ENCODE assay signal across 8 cellular contexts in genomic region chr2:113757059-113757657, GRCh38. TPM values are rescaled to one million over a fixed set of nuclear protein-coding genes. Genes with fewer than 3 reads are reported as not detected.
DNase-seq lines count a peak whose midpoint lies in the region; ATAC-seq lines count a peak whose summit lies in the region.

No MANE protein-coding gene starts in this region.

- peaks cover 0 to 17% (median 7%) of the 10 kb centered on the region in 3 donors for H3K36me3 Mint-ChIP-seq in CD8-positive, alpha-beta memory T cell
- no peaks in the 10 kb centered on the region for H3K36me3 Mint-ChIP-seq in naive B cell

- H3K27me3 ChIP-seq in CD8-positive, alpha-beta memory T cell (ENCODE audit: insufficient read depth, low read length, poor library complexity, severe bottlenecking) = no peaks in the 10 kb centered on the region

- peak overlapping the region; percentile 92 to 96 (median 95) for H3K4me3 Mint-ChIP-seq in CD8-positive, alpha-beta memory T cell
- H3K4me3 Mint-ChIP-seq in naive B cell = peak overlapping the region; percentile 80 to 97 (median 92)

- H3K36me3 ChIP-seq in CD8-positive, alpha-beta memory T cell (ENCODE audit: insufficient read depth, low read length) = no peaks in the 10 kb centered on the region

- H3K27ac Mint-ChIP-seq in CD8-positive, alpha-beta memory T cell = peak overlapping the region; percentile 93 to 100 (median 99)
- H3K27ac Mint-ChIP-seq in naive B cell = peak overlapping the region; percentile 93 to 99 (median 96)

- ATAC-seq in naive B cell (ENCODE audit: low read depth in 2 of 2) = no peak
- ATAC-seq in HG03342 (IDR thresholded peaks at IDR 0.05; ENCODE audit: unreplicated experiment) = no peak
- ATAC-seq in HG03095 (IDR thresholded peaks at IDR 0.05; ENCODE audit: unreplicated experiment) = no peak

- no peaks in the 10 kb centered on the region for H3K9me3 ChIP-seq in CD8-positive, alpha-beta memory T cell (ENCODE audit: low read length)

- CTCF ChIA-PET in CD8-positive, alpha-beta memory T cell (lab: Charles Lee) = interaction anchor here (1.0 to 2.0 kb wide), 4 partner anchors 11 to 153 kb away, joined by 3 to 6 read pairs (median 4); no protein-coding TSS in a partner anchor

- peak overlapping the region; percentile 95 for H3K27ac ChIP-seq in CD8-positive, alpha-beta memory T cell (ENCODE audit: low read depth, low read length)
- H3K27ac ChIP-seq in cingulate gyrus (ENCODE audit: low read depth, low read length) = peak overlapping the region; percentile 83

- peak in 1 of 5 donors; percentile 45 for DNase-seq in CD8-positive, alpha-beta memory T cell
- DNase-seq in NCI-H128 (lab: John Stamatoyannopoulos, UW; ENCODE audit: unreplicated experiment) (peak; percentile 30), naive B cell (no peak), NCI-H226 (no peak), NCI-H524 treated with DMSO at 0.1 percent for 48 hours (lab: John Stamatoyannopoulos, UW) (no peak)

- H3K9me3 Mint-ChIP-seq in CD8-positive, alpha-beta memory T cell = no peaks in the 10 kb centered on the region
- H3K9me3 Mint-ChIP-seq in naive B cell = peaks cover 0 to 1% (median 0%) of the 10 kb centered on the region in 7 donors

- POLR2A ChIA-PET in CD8-positive, alpha-beta memory T cell (lab: Charles Lee) = interaction anchor here (0.6 to 1.5 kb wide), 7 partner anchors 23 to 230 kb away, joined by 3 to 9 read pairs (median 3); no protein-coding TSS in a partner anchor

- H3K4me1 ChIP-seq in CD8-positive, alpha-beta memory T cell (ENCODE audit: insufficient read depth, low read length) = peaks cover 15% of the 10 kb centered on the region

- peaks cover 29 to 37% (median 33%) of the 10 kb centered on the region in 3 donors for H3K4me1 Mint-ChIP-seq in CD8-positive, alpha-beta memory T cell
- H3K4me1 Mint-ChIP-seq in naive B cell = peaks cover 15 to 30% (median 22%) of the 10 kb centered on the region in 3 donors

- peak overlapping the region; percentile 78 for H3K4me3 ChIP-seq in CD8-positive, alpha-beta memory T cell (ENCODE audit: low read length)

- H3K27me3 Mint-ChIP-seq in CD8-positive, alpha-beta memory T cell = peaks cover 0 to 3% of the 10 kb centered on the region in 2 donors
- H3K27me3 Mint-ChIP-seq in naive B cell = no peaks in the 10 kb centered on the region

RNA-seq across cellular contexts. Expression of gene SLC35F5, which starts 0.7 kb away (rescaled TPM):
- 10 to 100 TPM; 28.8 to 30.8 TPM for total RNA-seq in CD8-positive, alpha-beta memory T cell
- 5.3 TPM for polyA plus RNA-seq in CD8-positive, alpha-beta memory T cell
- 10 to 100 TPM in 3 of 6 donors, 1 to 10 TPM in 3; 1.1 to 15.1 (median 10.8) TPM for polyA plus RNA-seq in naive B cell (ENCODE audit: low read depth in 6 of 6)
